Comparison of ENCODE assay signal across 21 cellular contexts in genomic region chr1:205074084-205074483, GRCh38. TPM values are rescaled to one million over a fixed set of nuclear protein-coding genes. Genes with fewer than 3 reads are reported as not detected.
DNase-seq lines count a peak whose midpoint lies in the region; ATAC-seq, FAIRE-seq and TF ChIP-seq lines count a peak whose summit lies in the region.
"Had no signal": no experiment of that assay in that cellular context is flagged by ENCODE, and none has a peak within 500 bp of the region (broad histone marks: within the 10 kb centered on the region; RNA-seq: fewer than 3 reads in every experiment).

No MANE protein-coding gene starts in this region.

- POLR2A ChIA-PET in RWPE1 (lab: Yijun Ruan, JAX; ENCODE audit: low non-redundant PET), result no interaction called here

- DNase-seq in activated CD8-positive, alpha-beta memory T cell treated with anti-CD3 and anti-CD28 coated beads for 24 hours, result peak; percentile 24
- DNase-seq in activated CD8-positive, alpha-beta memory T cell treated with anti-CD3 and anti-CD28 coated beads, Interleukin-2, amount 10 ng/mL, durations not matched to agents 7 days and 5 days, result no peak
- DNase-seq in RWPE1 (ENCODE audit: low spot score) (no peak), keratinocyte (ENCODE audit: low read depth, low spot score) (no peak), suprapubic skin (ENCODE audit: low spot score in 2 of 2) (peak in 1 of 2 donors; percentile 50), cerebellar nuclear complex (lab: John Stamatoyannopoulos, UW) (no peak), AML-193 (lab: John Stamatoyannopoulos, UW) (no peak)
- DNase-seq in T-helper 2 cell treated with Interferon-gamma antibody and Interleukin-4, amounts not matched to agents 5 μg/mL and 100 μg/mL, for 36 hours (ENCODE audit: low spot score), result no peak
- DNase-seq: ACHN; BE2C; CD4-positive, alpha-beta memory T cell; DMS153; DMS79 treated with DMSO at 0.1 percent for 48 hours; EL; GOT3; H9 had no signal

- TF ChIP-seq EP300 in suprapubic skin (IDR thresholded peaks at IDR 0.05), result no peak

- WGBS in suprapubic skin, result 94% methylated on average over 11 of the region's 11 CpGs

- H3K9me3 ChIP-seq in keratinocyte (ENCODE audit: control insufficient read depth, low read depth, low read length) (no peaks in the 10 kb centered on the region), suprapubic skin (no peaks in the 10 kb centered on the region)
- H3K9me3 ChIP-seq: BE2C had no signal

- no peak overlapping the region for H3K27ac Mint-ChIP-seq in activated CD8-positive, alpha-beta memory T cell treated with anti-CD3 and anti-CD28 coated beads, Interleukin-2, amount 10 ng/mL, durations not matched to agents 7 days and 5 days
- H3K27ac Mint-ChIP-seq in T-helper 2 cell treated with Interferon-gamma antibody and Interleukin-4, amounts not matched to agents 5 μg/mL and 100 μg/mL, for 36 hours, result no peak overlapping the region
- H3K27ac Mint-ChIP-seq: CD4-positive, alpha-beta memory T cell had no signal

- no peaks in the 10 kb centered on the region for H4K20me1 ChIP-seq in keratinocyte (ENCODE audit: control insufficient read depth, extremely low read depth, insufficient read depth, low read length)

- no peak for TF ChIP-seq POLR2A in suprapubic skin (IDR thresholded peaks at IDR 0.05)

- H2AFZ ChIP-seq in keratinocyte (ENCODE audit: control insufficient read depth, low read length), result no peak overlapping the region

- no peaks in the 10 kb centered on the region for H3K4me1 Mint-ChIP-seq in activated CD8-positive, alpha-beta memory T cell treated with anti-CD3 and anti-CD28 coated beads, Interleukin-2, amount 10 ng/mL, durations not matched to agents 7 days and 5 days
- H3K4me1 Mint-ChIP-seq in T-helper 2 cell treated with Interferon-gamma antibody and Interleukin-4, amounts not matched to agents 5 μg/mL and 100 μg/mL, for 36 hours (ENCODE audit: low read depth), result no peaks in the 10 kb centered on the region
- H3K4me1 Mint-ChIP-seq: CD4-positive, alpha-beta memory T cell; H9 had no signal

- no peaks in the 10 kb centered on the region for H3K9me3 Mint-ChIP-seq in activated CD8-positive, alpha-beta memory T cell treated with anti-CD3 and anti-CD28 coated beads, Interleukin-2, amount 10 ng/mL, durations not matched to agents 7 days and 5 days (ENCODE audit: low read depth)
- H3K9me3 Mint-ChIP-seq in T-helper 2 cell treated with Interferon-gamma antibody and Interleukin-4, amounts not matched to agents 5 μg/mL and 100 μg/mL, for 36 hours, result no peaks in the 10 kb centered on the region
- H3K9me3 Mint-ChIP-seq: CD4-positive, alpha-beta memory T cell; H9 had no signal

- ATAC-seq in activated CD8-positive, alpha-beta memory T cell treated with anti-CD3 and anti-CD28 coated beads, Interleukin-2, amount 10 ng/mL, durations not matched to agents 7 days and 5 days, result no peak

- H3K4me1 ChIP-seq in keratinocyte (ENCODE audit: control insufficient read depth, extremely low read depth, insufficient read depth, low read length) (peaks cover 20% of the 10 kb centered on the region), suprapubic skin (peaks cover 36% of the 10 kb centered on the region)
- H3K4me1 ChIP-seq: BE2C had no signal

- H3K4me2 ChIP-seq in keratinocyte (ENCODE audit: control insufficient read depth, extremely low read depth, insufficient read depth, low read depth, low read length), result peak overlapping the region; percentile 62

- FAIRE-seq in keratinocyte (lab: Jason Lieb, UNC), result no peak
- FAIRE-seq: D721Med, G401.6, GM12891 had no signal

- H3K4me3 ChIP-seq in keratinocyte (ENCODE audit: control insufficient read depth in 2 of 3, extremely low read depth in 1 of 3, insufficient read depth in 2 of 3, low read depth in 1 of 3, low read length in 3 of 3) (no peak overlapping the region), suprapubic skin (no peak overlapping the region)

- H3K4me3 Mint-ChIP-seq in activated CD8-positive, alpha-beta memory T cell treated with anti-CD3 and anti-CD28 coated beads, Interleukin-2, amount 10 ng/mL, durations not matched to agents 7 days and 5 days, result no peak overlapping the region
- H3K4me3 Mint-ChIP-seq in T-helper 2 cell treated with Interferon-gamma antibody and Interleukin-4, amounts not matched to agents 5 μg/mL and 100 μg/mL, for 36 hours, result no peak overlapping the region
- H3K4me3 Mint-ChIP-seq: CD4-positive, alpha-beta memory T cell; H9 had no signal

- no peaks in the 10 kb centered on the region for H3K27me3 Mint-ChIP-seq in activated CD8-positive, alpha-beta memory T cell treated with anti-CD3 and anti-CD28 coated beads, Interleukin-2, amount 10 ng/mL, durations not matched to agents 7 days and 5 days
- H3K27me3 Mint-ChIP-seq in T-helper 2 cell treated with Interferon-gamma antibody and Interleukin-4, amounts not matched to agents 5 μg/mL and 100 μg/mL, for 36 hours (ENCODE audit: low read depth), result no peaks in the 10 kb centered on the region
- H3K27me3 Mint-ChIP-seq: CD4-positive, alpha-beta memory T cell had no signal

- H3K27ac ChIP-seq in RWPE1, result peak overlapping the region; percentile 56
- H3K27ac ChIP-seq in keratinocyte (ENCODE audit: control insufficient read depth, insufficient read depth, low read length), result peak overlapping the region; percentile 70
- H3K27ac ChIP-seq in suprapubic skin, result peak overlapping the region; percentile 78
- H3K27ac ChIP-seq: C4-2B had no signal

- TF ChIP-seq CTCF in RWPE1 (conservative IDR thresholded peaks at IDR 0.05; ENCODE audit: low read depth) (no peak), keratinocyte (optimal IDR thresholded peaks at IDR 0.05 in 1 of 3, IDR thresholded peaks at IDR 0.05 in 1 of 3, conservative IDR thresholded peaks at IDR 0.05 in 1 of 3; ENCODE audit: extremely low read depth in 1 of 3, insufficient read depth in 2 of 3, low read length in 3 of 3) (no peak), suprapubic skin (IDR thresholded peaks at IDR 0.05) (no peak)

- no peaks in the 10 kb centered on the region for H3K36me3 Mint-ChIP-seq in activated CD8-positive, alpha-beta memory T cell treated with anti-CD3 and anti-CD28 coated beads, Interleukin-2, amount 10 ng/mL, durations not matched to agents 7 days and 5 days
- H3K36me3 Mint-ChIP-seq in T-helper 2 cell treated with Interferon-gamma antibody and Interleukin-4, amounts not matched to agents 5 μg/mL and 100 μg/mL, for 36 hours (ENCODE audit: low read depth), result no peaks in the 10 kb centered on the region
- H3K36me3 Mint-ChIP-seq: CD4-positive, alpha-beta memory T cell had no signal

- H3K79me2 ChIP-seq in keratinocyte (ENCODE audit: control insufficient read depth, insufficient read depth, low read length), result no peaks in the 10 kb centered on the region

- dilution Hi-C loops in keratinocyte (cut with MboI; ENCODE audit: extremely low pct_ligation_motif_present, low sequenced_read_pairs), result no loop called here

- peak overlapping the region; percentile 51 for H3K9ac ChIP-seq in keratinocyte (ENCODE audit: control insufficient read depth, extremely low read depth, insufficient read depth, low read length)

- CTCF ChIA-PET in activated CD8-positive, alpha-beta memory T cell treated with anti-CD3 and anti-CD28 coated beads, Interleukin-2, amount 10 ng/mL, durations not matched to agents 7 days and 5 days (lab: Charles Lee), result interaction anchor here (1.9 kb wide), 1 partner anchor 13 kb away, joined by 7 read pairs; no protein-coding TSS in a partner anchor
- CTCF ChIA-PET in RWPE1 (lab: Yijun Ruan, JAX), result interaction anchor here (1.1 to 7.0 kb wide), 3 partner anchors 12 to 267 kb away, joined by 5 to 58 read pairs (median 13); no protein-coding TSS in a partner anchor

- H3K27me3 ChIP-seq in keratinocyte (ENCODE audit: control insufficient read depth, extremely low read depth, insufficient read depth, low read length) (no peaks in the 10 kb centered on the region), suprapubic skin (no peaks in the 10 kb centered on the region)
- H3K27me3 ChIP-seq: BE2C had no signal

- H3K9me1 ChIP-seq in keratinocyte (ENCODE audit: control insufficient read depth, extremely low read depth, insufficient read depth, low read length), result no peaks in the 10 kb centered on the region

- H3K36me3 ChIP-seq in keratinocyte (ENCODE audit: control insufficient read depth in 2 of 2, extremely low read depth in 1 of 2, insufficient read depth in 2 of 2, low read length in 2 of 2), result peaks cover 0 to 1% of the 10 kb centered on the region in 2 experiments
- no peaks in the 10 kb centered on the region for H3K36me3 ChIP-seq in suprapubic skin
- H3K36me3 ChIP-seq: BE2C had no signal

RNA-seq across cellular contexts. Expression of gene TMEM81, which starts 10.2 kb away (rescaled TPM):
- 1 to 10 TPM; 2.3 to 3.0 TPM for total RNA-seq in activated CD8-positive, alpha-beta memory T cell treated with anti-CD3 and anti-CD28 coated beads, Interleukin-2, amount 10 ng/mL, durations not matched to agents 7 days and 5 days
- 1.4 to 1.7 TPM (median 1.6 TPM) in 3 replicates for polyA plus RNA-seq in keratinocyte
- 0.86 TPM for polyA plus RNA-seq in keratinocyte (2011; ENCODE audit: low read depth)
- 0.99 and 1.3 TPM in 2 replicates for polyA plus RNA-seq in keratinocyte (2011; cell fraction: cytosol; rRNA removed)
- 3.7 and 3.9 TPM in 2 replicates for polyA plus RNA-seq in keratinocyte (2011; cell fraction: nucleus; rRNA removed)
- polyA plus RNA-seq in keratinocyte (2012; ENCODE audit: low replicate concordance), result 1.5 and 3.6 TPM in 2 replicates
- 0.23 to 4.6 TPM (median 2.4 TPM) in 3 replicates for polyA minus RNA-seq in keratinocyte
- not detected for polyA minus RNA-seq in keratinocyte (2011; cell fraction: cytosol; rRNA and poly(A)+ RNA removed)
- polyA minus RNA-seq in keratinocyte (2011; cell fraction: nucleus; rRNA and poly(A)+ RNA removed), result 1.5 and 2.4 TPM in 2 replicates
- 1 to 10 TPM in 3 of 4 donors, under 1 TPM in 1; 0.76 to 4.7 (median 2.8) TPM for total RNA-seq in suprapubic skin

RNA-seq across cellular contexts. Expression of gene CNTN2, which starts 31.1 kb away (rescaled TPM):
- not detected for total RNA-seq in activated CD8-positive, alpha-beta memory T cell treated with anti-CD3 and anti-CD28 coated beads, Interleukin-2, amount 10 ng/mL, durations not matched to agents 7 days and 5 days
- not detected in 3 replicates for polyA plus RNA-seq in keratinocyte
- not detected for polyA plus RNA-seq in keratinocyte (2011; ENCODE audit: low read depth)
- polyA plus RNA-seq in keratinocyte (2011; cell fraction: cytosol; rRNA removed), result not detected in 2 replicates
- 0.05 TPM in 1 of 2 replicates, not detected in the other for polyA plus RNA-seq in keratinocyte (2011; cell fraction: nucleus; rRNA removed)
- 0.34 TPM in 1 of 2 replicates, not detected in the other for polyA plus RNA-seq in keratinocyte (2012; ENCODE audit: low replicate concordance)
- polyA minus RNA-seq in keratinocyte, result not detected in 3 replicates
- not detected for polyA minus RNA-seq in keratinocyte (2011; cell fraction: cytosol; rRNA and poly(A)+ RNA removed)
- 0.11 and 0.23 TPM in 2 replicates for polyA minus RNA-seq in keratinocyte (2011; cell fraction: nucleus; rRNA and poly(A)+ RNA removed)
- 10 to 100 TPM in 1 of 4 donors, 1 to 10 TPM in 1, under 1 TPM in 2; 0.68 to 13.3 (median 1.7) TPM for total RNA-seq in suprapubic skin
- total RNA-seq: CD4-positive, alpha-beta memory T cell; HT-29 had no signal
- polyA plus RNA-seq: CD4-positive, alpha-beta memory T cell had no signal

RNA-seq across cellular contexts. Expression of gene RBBP5, which starts 47.7 kb away (rescaled TPM):
- total RNA-seq in activated CD8-positive, alpha-beta memory T cell treated with anti-CD3 and anti-CD28 coated beads, Interleukin-2, amount 10 ng/mL, durations not matched to agents 7 days and 5 days, result 10 to 100 TPM; 22.8 to 23.0 TPM
- 8.8 to 12.3 TPM (median 11.1 TPM) in 3 replicates for polyA plus RNA-seq in keratinocyte
- 8.8 TPM for polyA plus RNA-seq in keratinocyte (2011; ENCODE audit: low read depth)
- polyA plus RNA-seq in keratinocyte (2011; cell fraction: cytosol; rRNA removed), result 6.0 and 10.0 TPM in 2 replicates
- polyA plus RNA-seq in keratinocyte (2011; cell fraction: nucleus; rRNA removed), result 8.2 and 11.1 TPM in 2 replicates
- polyA plus RNA-seq in keratinocyte (2012; ENCODE audit: low replicate concordance), result 8.3 TPM in 2 replicates
- polyA minus RNA-seq in keratinocyte, result 4.3 to 35.3 TPM (median 14.1 TPM) in 3 replicates
- 13.8 TPM for polyA minus RNA-seq in keratinocyte (2011; cell fraction: cytosol; rRNA and poly(A)+ RNA removed)
- 10.4 and 16.1 TPM in 2 replicates for polyA minus RNA-seq in keratinocyte (2011; cell fraction: nucleus; rRNA and poly(A)+ RNA removed)
- 10 to 100 TPM; 12.8 to 21.5 (median 19.0) TPM for total RNA-seq in suprapubic skin
